Comparison of ENCODE assay signal across 18 cellular contexts in genomic region chr13:114334305-114335053, GRCh38. TPM values are rescaled to one million over a fixed set of nuclear protein-coding genes. Genes with fewer than 3 reads are reported as not detected.
DNase-seq lines count a peak whose midpoint lies in the region; FAIRE-seq and TF ChIP-seq lines count a peak whose summit lies in the region.
"Had no signal": no experiment of that assay in that cellular context is flagged by ENCODE, and none has a peak within 500 bp of the region (broad histone marks: within the 10 kb centered on the region; RNA-seq: fewer than 3 reads in every experiment).

No MANE protein-coding gene starts in this region.

- H3K9me3 ChIP-seq in BLaER1, result no peaks in the 10 kb centered on the region
- H3K9me3 ChIP-seq in DOHH2 (ENCODE audit: control insufficient read depth, insufficient read depth, low read length), result no peaks in the 10 kb centered on the region
- no peaks in the 10 kb centered on the region for H3K9me3 ChIP-seq in OCI-LY1 (ENCODE audit: low read length)
- H3K9me3 ChIP-seq in endodermal cell (ENCODE audit: control insufficient read depth, low read length), result no peaks in the 10 kb centered on the region
- H3K9me3 ChIP-seq: lower lobe of right lung, MG63, right atrium auricular region, thyroid gland had no signal

- H3K4me1 ChIP-seq in BLaER1 (peaks cover 14% of the 10 kb centered on the region), DOHH2 (ENCODE audit: control insufficient read depth, low read length) (peaks cover 60% of the 10 kb centered on the region), OCI-LY1 (ENCODE audit: insufficient read depth, low read length, severe bottlenecking) (peaks cover 51% of the 10 kb centered on the region), endodermal cell (ENCODE audit: control insufficient read depth, insufficient read depth, low read length) (peaks cover 7% of the 10 kb centered on the region)
- H3K4me1 ChIP-seq: right atrium auricular region, thyroid gland had no signal

- H3K79me2 ChIP-seq in DOHH2 (ENCODE audit: control insufficient read depth, low read length) (no peaks in the 10 kb centered on the region), OCI-LY1 (ENCODE audit: insufficient read depth, low read length) (no peaks in the 10 kb centered on the region)

- peaks cover 25% of the 10 kb centered on the region for H3K4me1 Mint-ChIP-seq in endodermal cell

- H3K27me3 ChIP-seq in BLaER1 (no peaks in the 10 kb centered on the region), DOHH2 (ENCODE audit: control insufficient read depth, low read length) (no peaks in the 10 kb centered on the region), OCI-LY1 (ENCODE audit: insufficient read depth, low read length) (no peaks in the 10 kb centered on the region), endodermal cell (ENCODE audit: control insufficient read depth, insufficient read depth, low read length, poor library complexity, severe bottlenecking) (no peaks in the 10 kb centered on the region)
- H3K27me3 ChIP-seq: MG63, right atrium auricular region, thyroid gland had no signal

- H3K4me2 ChIP-seq in BLaER1, result peak overlapping the region; percentile 57
- peak overlapping the region; percentile 64 for H3K4me2 ChIP-seq in DOHH2 (ENCODE audit: low read length)
- peak overlapping the region; percentile 54 for H3K4me2 ChIP-seq in OCI-LY1 (ENCODE audit: low read length)
- H3K4me2 ChIP-seq: GM23338 had no signal

- WGBS in endodermal cell (ENCODE audit: insufficient coverage in 1 of 2, insufficient read length in 1 of 2), 2 experiments, result 87 to 96% methylated on average over 3 to 5 of the region's 5 CpGs

- no peak overlapping the region for H2AFZ ChIP-seq in OCI-LY1 (ENCODE audit: low read length)
- H2AFZ ChIP-seq: GM23338 had no signal

- FAIRE-seq in frontal cortex (lab: Jason Lieb, UNC), result no peak

- no peak for TF ChIP-seq CTCF in DOHH2 (IDR thresholded peaks at IDR 0.05; ENCODE audit: low read depth, low read length, poor library complexity, severe bottlenecking)
- no peak for TF ChIP-seq CTCF in OCI-LY1 (IDR thresholded peaks at IDR 0.05; ENCODE audit: low read length)
- TF ChIP-seq CTCF in endodermal cell (conservative IDR thresholded peaks at IDR 0.05), result no peak
- TF ChIP-seq CTCF in GM10248 (IDR thresholded peaks at IDR 0.05; ENCODE audit: control extremely low read depth, extremely low read depth, low read depth, missing control alignments), result no peak

- H3K9me2 ChIP-seq in DOHH2 (replicated peaks; ENCODE audit: control insufficient read depth, low read length) (no peaks in the 10 kb centered on the region), OCI-LY1 (ENCODE audit: low read depth, low read length) (no peaks in the 10 kb centered on the region)

- H3K4me3 ChIP-seq in BLaER1 (no peak overlapping the region), DOHH2 (ENCODE audit: low read length) (peak overlapping the region; percentile 55), OCI-LY1 (ENCODE audit: low read depth, low read length, poor library complexity, severe bottlenecking) (peak overlapping the region; percentile 36), endodermal cell (ENCODE audit: low read length) (no peak overlapping the region)
- H3K4me3 ChIP-seq: GM23338, lower lobe of right lung, MG63, right atrium auricular region, thyroid gland had no signal

- peaks cover 12% of the 10 kb centered on the region for H3K36me3 ChIP-seq in BLaER1
- peaks cover 14% of the 10 kb centered on the region for H3K36me3 ChIP-seq in DOHH2 (ENCODE audit: control insufficient read depth, low read length)
- H3K36me3 ChIP-seq in OCI-LY1 (ENCODE audit: insufficient read depth, low read length), result peaks cover 20% of the 10 kb centered on the region
- H3K36me3 ChIP-seq in endodermal cell (ENCODE audit: control insufficient read depth, insufficient read depth, low read length), result no peaks in the 10 kb centered on the region
- H3K36me3 ChIP-seq: lower lobe of right lung, MG63, right atrium auricular region, thyroid gland had no signal

- H3K36me3 Mint-ChIP-seq in endodermal cell (ENCODE audit: low read depth), result no peaks in the 10 kb centered on the region

- H4K20me1 ChIP-seq in BLaER1 (no peaks in the 10 kb centered on the region), DOHH2 (ENCODE audit: control insufficient read depth, insufficient read depth, low read depth, low read length) (no peaks in the 10 kb centered on the region), OCI-LY1 (ENCODE audit: insufficient read depth, low read length) (no peaks in the 10 kb centered on the region)

- H3K9ac ChIP-seq in BLaER1 (no peak overlapping the region), OCI-LY1 (ENCODE audit: low read length) (peak overlapping the region; percentile 56; the same call in 1 of the 2 replicates), endodermal cell (ENCODE audit: extremely low read depth, low read length, poor library complexity, severe bottlenecking) (no peak overlapping the region)

- in situ Hi-C loops in KBM-7 (cut with MboI; ENCODE audit: low pct_unique_long_range_greater_than_20kb, low sequenced_read_pairs), result no loop called here

- H3K4me3 Mint-ChIP-seq in endodermal cell, result no peak overlapping the region
- H3K4me3 Mint-ChIP-seq: GM23338 had no signal

- CTCF ChIA-PET in GM10248 (lab: Yijun Ruan, JAX), result interaction anchor here (1.2 to 2.8 kb wide), 2 partner anchors 9 to 21 kb away, joined by 3 to 13 read pairs; no protein-coding TSS in a partner anchor

- DNase-seq in endodermal cell (no peak), frontal cortex (ENCODE audit: low spot score in 2 of 2) (no peak), GM10248 (ENCODE audit: extremely low spot score) (no peak), pons (ENCODE audit: low spot score) (no peak), KBM-7 (no peak)
- DNase-seq: activated T-cell treated with anti-CD3 and anti-CD28 coated beads, Interleukin-2, amount 50 U/mL, for 1 hour; anterior cingulate cortex; lower lobe of right lung; MG63; NCI-H2029 treated with DMSO at 0.1 percent for 48 hours; NCI-H524 treated with DMSO at 0.1 percent for 48 hours; thyroid gland had no signal

- POLR2A ChIA-PET in GM10248 (lab: Yijun Ruan, JAX), result no interaction called here

- no peak overlapping the region for H3K27ac ChIP-seq in BLaER1
- peak overlapping the region; percentile 74 for H3K27ac ChIP-seq in DOHH2 (ENCODE audit: low read depth, low read length)
- H3K27ac ChIP-seq in OCI-LY1 (ENCODE audit: low read depth, low read length, poor library complexity, severe bottlenecking), result peak overlapping the region; percentile 80
- H3K27ac ChIP-seq in endodermal cell (ENCODE audit: low read depth, low read length), result no peak overlapping the region
- H3K27ac ChIP-seq: lower lobe of right lung, right atrium auricular region, RWPE1, thyroid gland had no signal

- H3K27ac Mint-ChIP-seq in endodermal cell, result peak overlapping the region; percentile 9
- H3K27ac Mint-ChIP-seq: GM23338 had no signal

- H3K9me3 Mint-ChIP-seq in endodermal cell, result no peaks in the 10 kb centered on the region
- H3K9me3 Mint-ChIP-seq: GM23338 had no signal

- H3K27me3 Mint-ChIP-seq in endodermal cell (ENCODE audit: insufficient read depth), result no peaks in the 10 kb centered on the region

- peaks cover 35% of the 10 kb centered on the region for H3F3A ChIP-seq in DOHH2 (ENCODE audit: control insufficient read depth, insufficient read depth)
- H3F3A ChIP-seq in OCI-LY1 (ENCODE audit: insufficient read depth, low read length), result peaks cover 3% of the 10 kb centered on the region; the same call in 1 of the 2 replicates

RNA-seq across cellular contexts. Expression of gene CHAMP1, which starts 20.2 kb away (rescaled TPM):
- total RNA-seq in endodermal cell (10 to 100 TPM; 34.6 to 36.1 TPM), frontal cortex (7.7 TPM)
- polyA plus RNA-seq in endodermal cell (2013, experiment 1 of 2), result 50.6 TPM
- 47.8 TPM for polyA plus RNA-seq in endodermal cell (2013, experiment 2 of 2)

RNA-seq across cellular contexts. Expression of gene UPF3A, which starts 53.1 kb away (rescaled TPM):
- total RNA-seq in endodermal cell (10 to 100 TPM; 56.5 to 81.2 TPM), frontal cortex (43.6 TPM)
- 74.4 TPM for polyA plus RNA-seq in endodermal cell (2013, experiment 1 of 2)
- 78.5 TPM for polyA plus RNA-seq in endodermal cell (2013, experiment 2 of 2)

Comparison
In these comparisons a context has a peak if more than half of its experiments do, and no peak if none do; other contexts are left out.
1. H3K27ac ChIP-seq: peak in DOHH2 (single experiment) and OCI-LY1 (single experiment); none in BLaER1 (single experiment) and endodermal cell (single experiment).
2. H3K4me3 ChIP-seq: peak in DOHH2 (single experiment) and OCI-LY1 (single experiment); none in BLaER1 (single experiment) and endodermal cell (single experiment).
3. Peak in every context shown above with its lines, with median percentiles within 50 percentile points of each other: H3K4me2 ChIP-seq.